16 cellular contexts compared by ENCODE assay signal in genomic region chr12:30927210-30927576, GRCh38. TPM values are rescaled to one million over a fixed set of nuclear protein-coding genes. Genes with fewer than 3 reads are reported as not detected.
DNase-seq lines count a peak whose midpoint lies in the region; ATAC-seq and TF ChIP-seq lines count a peak whose summit lies in the region.
"Had no signal": no experiment of that assay in that cellular context is flagged by ENCODE, and none has a peak within 500 bp of the region (broad histone marks: within the 10 kb centered on the region; RNA-seq: fewer than 3 reads in every experiment).

No MANE protein-coding gene starts in this region.

- H3K36me3 Mint-ChIP-seq in WTC11, result peaks cover 3% of the 10 kb centered on the region; the same call in 1 of the 2 replicates
- H3K36me3 Mint-ChIP-seq: CD8-positive, alpha-beta T cell had no signal

- DNase-seq in NCI-H82 (lab: John Stamatoyannopoulos, UW) (peak; percentile 31), NCI-H82 treated with DMSO at 0.1 percent for 48 hours (lab: John Stamatoyannopoulos, UW; ENCODE audit: unreplicated experiment) (no peak), WTC11 (ENCODE audit: low spot score) (no peak), NCI-H1417 (lab: John Stamatoyannopoulos, UW) (no peak), superior temporal gyrus (ENCODE audit: extremely low spot score) (no peak)
- DNase-seq: activated CD4-positive, alpha-beta T cell treated with anti-CD3 and anti-CD28 coated beads for 48 hours; activated T-cell treated with anti-CD3 and anti-CD28 coated beads, Interleukin-2, amount 50 U/mL, for 24 hours; CD8-positive, alpha-beta T cell; NCI-H1694 had no signal

- H3K4me3 Mint-ChIP-seq in WTC11, result peak overlapping the region; percentile 60
- H3K4me3 Mint-ChIP-seq: activated T-cell treated with anti-CD3 and anti-CD28 coated beads, Interleukin-2, amount 50 U/mL, for 24 hours; CD8-positive, alpha-beta T cell; stimulated activated naive CD8-positive, alpha-beta T cell treated with anti-CD3 and anti-CD28 coated beads, Interleukin-15, Interleukin-2, amounts not matched to agents 100 ng/mL and 50 ng/mL, for 24 hours; T-helper 2 cell treated with Interferon-gamma antibody and Interleukin-4, amounts not matched to agents 5 μg/mL and 100 μg/mL, for 36 hours had no signal

- no peaks in the 10 kb centered on the region for H3K36me3 ChIP-seq in skeletal muscle satellite cell (ENCODE audit: insufficient read depth, low read length)

- peaks cover 45% of the 10 kb centered on the region for H3K4me1 Mint-ChIP-seq in WTC11

- peak overlapping the region; percentile 81 for H3K4me2 ChIP-seq in skeletal muscle satellite cell (ENCODE audit: low read length)

- POLR2A ChIA-PET in WTC11 (lab: Charles Lee), result interaction anchor here (0.6 kb wide), 1 partner anchor 81 kb away, joined by 3 read pairs; no protein-coding TSS in a partner anchor

- no peak overlapping the region for H3K9ac ChIP-seq in skeletal muscle satellite cell (ENCODE audit: low read depth, low read length)

- no peak overlapping the region for H3K27ac Mint-ChIP-seq in WTC11
- H3K27ac Mint-ChIP-seq: activated T-cell treated with anti-CD3 and anti-CD28 coated beads, Interleukin-2, amount 50 U/mL, for 24 hours; CD8-positive, alpha-beta T cell; stimulated activated naive CD8-positive, alpha-beta T cell treated with anti-CD3 and anti-CD28 coated beads, Interleukin-15, Interleukin-2, amounts not matched to agents 100 ng/mL and 50 ng/mL, for 24 hours; T-helper 2 cell treated with Interferon-gamma antibody and Interleukin-4, amounts not matched to agents 5 μg/mL and 100 μg/mL, for 36 hours had no signal

- H3K27me3 ChIP-seq in skeletal muscle satellite cell (ENCODE audit: control insufficient read depth, insufficient read depth, low read length), result peaks cover 32% of the 10 kb centered on the region

- no peak for ATAC-seq in WTC11
- ATAC-seq in HG02884 (IDR thresholded peaks at IDR 0.05; ENCODE audit: unreplicated experiment), result no peak
- ATAC-seq: CD8-positive, alpha-beta T cell had no signal

- H3K4me1 ChIP-seq in skeletal muscle satellite cell (ENCODE audit: control insufficient read depth, insufficient read depth, low read length), result no peaks in the 10 kb centered on the region

- no peaks in the 10 kb centered on the region for H3K9me3 Mint-ChIP-seq in WTC11
- H3K9me3 Mint-ChIP-seq: activated T-cell treated with anti-CD3 and anti-CD28 coated beads, Interleukin-2, amount 50 U/mL, for 24 hours; CD8-positive, alpha-beta T cell; stimulated activated naive CD8-positive, alpha-beta T cell treated with anti-CD3 and anti-CD28 coated beads, Interleukin-15, Interleukin-2, amounts not matched to agents 100 ng/mL and 50 ng/mL, for 24 hours; T-helper 2 cell treated with Interferon-gamma antibody and Interleukin-4, amounts not matched to agents 5 μg/mL and 100 μg/mL, for 36 hours had no signal

- TF ChIP-seq CTCF in WTC11 (IDR thresholded peaks at IDR 0.05), result no peak

- CTCF ChIA-PET in WTC11 (lab: Charles Lee), result interaction anchor here (2.4 to 2.7 kb wide), 3 partner anchors 45 to 76 kb away, joined by 9 to 16 read pairs (median 11); no protein-coding TSS in a partner anchor

- peaks cover 43% of the 10 kb centered on the region for H3K27me3 Mint-ChIP-seq in WTC11 (ENCODE audit: low read depth)

- H3K9me3 ChIP-seq in iPS-18c (ENCODE audit: control insufficient read depth, insufficient read depth, low read length) (no peaks in the 10 kb centered on the region), skeletal muscle satellite cell (replicated peaks; ENCODE audit: low read length) (no peaks in the 10 kb centered on the region)

- peak overlapping the region; percentile 49; the same call in 1 of the 2 replicates for H3K4me3 ChIP-seq in iPS-18c (ENCODE audit: insufficient read depth, low read depth, low read length)
- no peak overlapping the region for H3K4me3 ChIP-seq in skeletal muscle satellite cell (ENCODE audit: low read length)

TF ChIP-seq in WTC11, 78 proteins besides CTCF, POLR2A, EP300 and RAD21:
- TF ChIP-seq FOXP1 (CRISPR knock-in tag; IDR thresholded peaks at IDR 0.05; ENCODE audit: borderline replicate concordance) (0 out of 2 replicates have a peak, but pooled peaks have one; percentile 42), ZNF396 (CRISPR knock-in tag; IDR thresholded peaks at IDR 0.05; ENCODE audit: borderline replicate concordance) (no peak)

RNA-seq across cellular contexts. Expression of gene TSPAN11, which starts 0.6 kb away (rescaled TPM):
- 4.6 to 6.1 TPM (median 5.3 TPM) in 3 replicates for total RNA-seq in WTC11 (2021)
- total RNA-seq in skeletal muscle satellite cell (2012; rRNA removed), result 0.66 TPM in 1 of 2 replicates, not detected in the other
- total RNA-seq: A172; CD8-positive, alpha-beta T cell; G401 had no signal
